12 cellular contexts compared by ENCODE assay signal in the genomic region with DNA sequence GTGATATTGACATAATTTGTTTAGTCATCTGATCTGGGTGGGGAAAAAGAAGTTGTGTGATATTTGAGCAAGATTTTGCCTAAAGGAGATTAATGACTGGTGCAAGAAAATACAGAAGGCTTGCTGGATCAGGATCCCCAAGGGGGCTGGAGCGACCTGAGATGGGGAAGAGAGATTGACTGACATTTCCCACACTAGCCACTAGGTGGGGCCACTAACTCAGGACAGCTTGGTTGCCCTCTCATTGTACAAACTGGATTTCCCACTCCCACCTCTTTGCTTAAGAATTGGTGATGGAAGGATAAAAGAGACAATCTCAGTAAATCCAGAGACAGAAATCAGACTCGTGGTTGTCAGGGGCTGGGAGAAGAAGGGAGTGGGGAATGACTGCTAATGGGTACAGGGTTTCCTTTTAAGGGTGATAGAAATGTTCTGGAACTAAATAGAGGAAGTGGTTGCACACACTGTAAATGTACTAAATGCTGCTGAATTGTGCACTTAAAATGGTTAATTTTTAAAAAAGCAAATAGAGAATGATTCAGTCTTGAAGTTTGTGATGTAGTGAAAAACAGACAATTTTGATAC. TPM values are rescaled to one million over a fixed set of nuclear protein-coding genes. Genes with fewer than 3 reads are reported as not detected.
A peak's percentile ranks its signal among the peaks of the same experiment; 100 is the strongest.
DNase-seq lines count a peak whose midpoint lies in the region; ATAC-seq and TF ChIP-seq lines count a peak whose summit lies in the region.
"Had no signal": no experiment of that assay in that cellular context is flagged by ENCODE, and none has a peak within 500 bp of the region (broad histone marks: within the 10 kb centered on the region; RNA-seq: fewer than 3 reads in every experiment).

No MANE protein-coding gene starts in this region.

- H3K27me3 ChIP-seq in H7 (ENCODE audit: control insufficient read depth, insufficient read depth, low read length) (no peaks in the 10 kb centered on the region), kidney epithelial cell (ENCODE audit: control insufficient read depth, insufficient read depth, low read length) (no peaks in the 10 kb centered on the region)
- H3K27me3 ChIP-seq in effector memory CD4-positive, alpha-beta T cell (replicated peaks; ENCODE audit: control insufficient read depth, insufficient read depth, low read length, poor library complexity, severe bottlenecking), result no peaks in the 10 kb centered on the region
- H3K27me3 ChIP-seq: tibial nerve had no signal

- DNase-seq in COLO829 (ENCODE audit: low spot score), result peak; percentile 29
- peak; percentile 86 for DNase-seq in H7
- no peak for DNase-seq in kidney epithelial cell (ENCODE audit: low read depth)
- DNase-seq in effector memory CD4-positive, alpha-beta T cell, result no peak
- no peak for DNase-seq in RPMI8226
- DNase-seq: activated T-cell treated with anti-CD3 and anti-CD28 coated beads, Interleukin-2, amount 50 U/mL, for 1 hour had no signal

- TF ChIP-seq CTCF in VCaP (conservative IDR thresholded peaks at IDR 0.05) (peak; percentile 57), kidney epithelial cell (IDR thresholded peaks at IDR 0.05; ENCODE audit: insufficient read depth, low read length, poor library complexity, severe bottlenecking) (peak; percentile 54)

- H3K9me3 ChIP-seq in effector memory CD4-positive, alpha-beta T cell (ENCODE audit: control insufficient read depth, low read length), result peaks cover 9% of the 10 kb centered on the region

- no peak overlapping the region for H3K27ac ChIP-seq in VCaP
- no peak overlapping the region for H3K27ac ChIP-seq in effector memory CD4-positive, alpha-beta T cell (ENCODE audit: insufficient read depth, low read length, poor library complexity, severe bottlenecking)
- H3K27ac ChIP-seq: coronary artery, neutrophil, tibial nerve had no signal

- no peak for ATAC-seq in HG03097 (IDR thresholded peaks at IDR 0.05; ENCODE audit: low FRiP score, unreplicated experiment)
- no peak for ATAC-seq in activated CD4-positive, CD25-positive, alpha-beta regulatory T cell treated with anti-CD3 and anti-CD28 coated beads, Interleukin-2, amount 50 U/mL, for 24 hours

- H3K36me3 ChIP-seq in H7 (replicated peaks; ENCODE audit: control insufficient read depth, insufficient read depth, low read length) (no peaks in the 10 kb centered on the region), kidney epithelial cell (ENCODE audit: control insufficient read depth, insufficient read depth, low read length) (no peaks in the 10 kb centered on the region)
- no peaks in the 10 kb centered on the region for H3K36me3 ChIP-seq in effector memory CD4-positive, alpha-beta T cell (ENCODE audit: control insufficient read depth, insufficient read depth, low read length)
- H3K36me3 ChIP-seq: neutrophil, tibial nerve had no signal

- no peaks in the 10 kb centered on the region for H3K4me1 ChIP-seq in effector memory CD4-positive, alpha-beta T cell (ENCODE audit: control insufficient read depth, insufficient read depth, low read length, poor library complexity, severe bottlenecking)
- H3K4me1 ChIP-seq: tibial nerve had no signal

- H3K4me3 ChIP-seq in H7 (ENCODE audit: insufficient read depth, low read depth, low read length), result no peak overlapping the region
- H3K4me3 ChIP-seq in kidney epithelial cell (ENCODE audit: low read depth, low read length), result no peak overlapping the region
- no peak overlapping the region for H3K4me3 ChIP-seq in effector memory CD4-positive, alpha-beta T cell (ENCODE audit: insufficient read depth, low read depth, low read length, poor library complexity, severe bottlenecking)
- H3K4me3 ChIP-seq: coronary artery, tibial nerve had no signal

RNA-seq across cellular contexts. Expression of gene CTTN, which starts 50.7 kb away (rescaled TPM):
- total RNA-seq in H7 (2014; rRNA removed; shearing (Covaris generic)), result 155 and 188 TPM in 2 replicates
- 296 and 324 TPM in 2 replicates for total RNA-seq in kidney epithelial cell

Comparison
In these comparisons a context has a peak if more than half of its experiments do, and no peak if none do; other contexts are left out.
1. DNase-seq: peak in COLO829 (single experiment) and H7 (single experiment); none in kidney epithelial cell (single experiment), effector memory CD4-positive, alpha-beta T cell (0 of 3) and RPMI8226 (single experiment).